Comparison of ENCODE assay signal across 10 cellular contexts in the genomic region with DNA sequence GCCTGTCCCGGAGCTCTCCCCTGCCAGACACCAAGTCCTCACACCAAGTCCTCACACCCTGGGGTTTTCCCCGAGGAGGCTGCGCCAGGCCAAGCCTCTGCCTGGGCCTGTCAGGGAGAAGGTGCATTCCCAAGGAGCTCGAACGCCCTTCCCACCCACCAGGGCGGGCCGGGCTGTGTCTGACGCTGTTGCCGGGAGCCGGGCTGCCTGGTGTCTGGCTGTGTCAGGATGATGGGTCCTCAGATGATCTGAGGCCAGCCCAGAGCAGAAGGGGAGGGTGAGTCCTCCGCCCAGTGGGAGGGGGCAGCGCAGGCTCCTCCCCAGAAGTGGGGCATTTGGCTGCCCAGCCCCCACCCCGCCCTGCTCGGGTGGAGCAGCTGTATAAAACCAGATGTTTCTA. TPM values are rescaled to one million over a fixed set of nuclear protein-coding genes. Genes with fewer than 3 reads are reported as not detected.
DNase-seq lines count a peak whose midpoint lies in the region; ATAC-seq and TF ChIP-seq lines count a peak whose summit lies in the region.
"Had no signal": no experiment of that assay in that cellular context is flagged by ENCODE, and none has a peak within 500 bp of the region (broad histone marks: within the 10 kb centered on the region; RNA-seq: fewer than 3 reads in every experiment).

No MANE protein-coding gene starts in this region.

- no peak overlapping the region for H4K5ac ChIP-seq in IMR-90 (ENCODE audit: low read depth, low read length)

- H3K79me1 ChIP-seq in IMR-90 (ENCODE audit: low read depth in 1 of 2, low read length in 2 of 2), result no peaks in the 10 kb centered on the region

- no peaks in the 10 kb centered on the region for H3K4me1 ChIP-seq in IMR-90 (ENCODE audit: control insufficient read depth, insufficient read depth, low read length)
- no peaks in the 10 kb centered on the region for H3K4me1 ChIP-seq in colonic mucosa
- peaks cover 43% of the 10 kb centered on the region for H3K4me1 ChIP-seq in suprapubic skin

- BruUV-seq in IMR-90 (replicated peaks; lab: Mats Ljungman, UMichigan), result no TSS peak

- H2BK5ac ChIP-seq in IMR-90 (ENCODE audit: low read depth, low read length, poor library complexity, severe bottlenecking), result no peak overlapping the region

- H3K27me3 ChIP-seq in IMR-90 (ENCODE audit: control insufficient read depth, insufficient read depth, low read length) (peaks cover 31% of the 10 kb centered on the region), colonic mucosa (no peaks in the 10 kb centered on the region), suprapubic skin (peaks cover 53% of the 10 kb centered on the region)

- no peak for TF ChIP-seq POLR2A in IMR-90 (IDR thresholded peaks at IDR 0.05; ENCODE audit: low read depth, low read length)
- no peak for TF ChIP-seq POLR2A in suprapubic skin (IDR thresholded peaks at IDR 0.05)

- DNase-seq in IMR-90 (peak; percentile 41), colonic mucosa (peak; percentile 39), kidney glomerular epithelial cell (lab: John Stamatoyannopoulos, UW) (peak; percentile 39), suprapubic skin (ENCODE audit: low spot score in 2 of 2) (peak; percentile 87 to 90), NCI-H526 treated with DMSO at 0.1 percent for 48 hours (lab: John Stamatoyannopoulos, UW) (no peak), COLO668 (lab: John Stamatoyannopoulos, UW; ENCODE audit: unreplicated experiment) (no peak)
- no peak for DNase-seq in activated CD4-positive, CD25-positive, alpha-beta regulatory T cell (lab: John Stamatoyannopoulos, UW)
- DNase-seq: immature natural killer cell had no signal

- no peak overlapping the region for H2BK15ac ChIP-seq in IMR-90 (ENCODE audit: low read depth, low read length)

- no peak overlapping the region for H3K4me3 ChIP-seq in IMR-90 (ENCODE audit: insufficient read depth, low read depth, low read length)
- H3K4me3 ChIP-seq in colonic mucosa, result no peak overlapping the region
- no peak overlapping the region for H3K4me3 ChIP-seq in suprapubic skin

- H3K9me3 ChIP-seq in IMR-90 (ENCODE audit: control insufficient read depth, insufficient read depth, low read length) (0 out of 2 replicates have a peak, but pooled peaks cover 3% of the 10 kb centered on the region), colonic mucosa (no peaks in the 10 kb centered on the region), suprapubic skin (no peaks in the 10 kb centered on the region)

- H3K23ac ChIP-seq in IMR-90 (ENCODE audit: low read depth, low read length), result no peak overlapping the region

- peak; percentile 89 for ATAC-seq in IMR-90 (ENCODE audit: low read depth)
- no peak for ATAC-seq in HG02623 (IDR thresholded peaks at IDR 0.05; ENCODE audit: unreplicated experiment)

- no peak overlapping the region for H3K18ac ChIP-seq in IMR-90 (ENCODE audit: low read depth, low read length)

- H3K27ac ChIP-seq in IMR-90 (ENCODE audit: insufficient read depth, low read length), result no peak overlapping the region
- H3K27ac ChIP-seq in colonic mucosa, result no peak overlapping the region
- peak overlapping the region; percentile 30 for H3K27ac ChIP-seq in suprapubic skin

- TF ChIP-seq RAD21 in IMR-90 (IDR thresholded peaks at IDR 0.05; ENCODE audit: low read length), result no peak

- dilution Hi-C loops in IMR-90 (cut with HindIII; ENCODE audit: low sequenced_read_pairs, unreplicated experiment), result no loop called here

- in situ Hi-C loops in IMR-90 (cut with MboI; ENCODE audit: low sequenced_read_pairs), result no loop called here

- H2BK120ac ChIP-seq in IMR-90 (ENCODE audit: low read depth, low read length), result no peak overlapping the region

- no peak overlapping the region for H3K9ac ChIP-seq in IMR-90 (ENCODE audit: low read depth, low read length)
- H3K9ac ChIP-seq in colonic mucosa (ENCODE audit: low read depth in 2 of 2, low read length in 2 of 2), result no peak overlapping the region

- H4K20me1 ChIP-seq in IMR-90 (ENCODE audit: insufficient read depth, low read length), result no peaks in the 10 kb centered on the region

- TF ChIP-seq CTCF in IMR-90 (conservative IDR thresholded peaks at IDR 0.05; ENCODE audit: low read depth, low read length), result no peak
- TF ChIP-seq CTCF in colonic mucosa (IDR thresholded peaks at IDR 0.05), result no peak
- TF ChIP-seq CTCF in suprapubic skin (IDR thresholded peaks at IDR 0.05), result no peak

- no peak overlapping the region for H4K91ac ChIP-seq in IMR-90 (ENCODE audit: insufficient read depth, low read depth, low read length)

- CTCF ChIA-PET in IMR-90 (lab: Yijun Ruan, JAX), result interaction anchor here (0.6 to 1.0 kb wide), 2 partner anchors 12 to 123 kb away, joined by 3 to 5 read pairs; no protein-coding TSS in a partner anchor

- H3K36me3 ChIP-seq in IMR-90 (ENCODE audit: control insufficient read depth, insufficient read depth, low read length) (no peaks in the 10 kb centered on the region), colonic mucosa (no peaks in the 10 kb centered on the region), suprapubic skin (no peaks in the 10 kb centered on the region)

- H3K14ac ChIP-seq in IMR-90 (replicated peaks; ENCODE audit: low read depth, low read length), result no peak overlapping the region

- TF ChIP-seq EP300 in suprapubic skin (IDR thresholded peaks at IDR 0.05), result no peak

- POLR2A ChIA-PET in IMR-90 (lab: Charles Lee; ENCODE audit: unreplicated experiment), result no interaction called here

- no peak overlapping the region for H2AK5ac ChIP-seq in IMR-90 (ENCODE audit: low read depth, low read length)

- H3K9me1 ChIP-seq in IMR-90 (ENCODE audit: insufficient read depth, low read length), result no peaks in the 10 kb centered on the region

- H4K8ac ChIP-seq in IMR-90 (ENCODE audit: low read depth in 2 of 2, low read length in 2 of 2), result no peak overlapping the region

- H3K4ac ChIP-seq in IMR-90 (ENCODE audit: low read depth, low read length), result no peak overlapping the region

- H3K56ac ChIP-seq in IMR-90 (ENCODE audit: extremely low read depth, insufficient read depth, low read length), result no peak overlapping the region

- intact Hi-C loops in IMR-90 (cut with micrococcal nuclease) (no loop called here), colonic mucosa (cut with DNase I) (no loop called here)

- no peak overlapping the region for H2BK20ac ChIP-seq in IMR-90 (ENCODE audit: low read depth, low read length)

- H2AK9ac ChIP-seq in IMR-90 (replicated peaks; ENCODE audit: low read depth, low read length, poor library complexity), result no peak overlapping the region

- no CpG with 5 or more reads among the region's 14 CpGs for WGBS in IMR-90 (ENCODE audit: extremely low coverage in 2 of 2, insufficient read length in 1 of 2), 2 experiments
- WGBS in suprapubic skin, result 17% methylated on average over 14 of the region's 14 CpGs

- no peak overlapping the region for H3K4me2 ChIP-seq in IMR-90 (ENCODE audit: low read depth, low read length)

- H2AFZ ChIP-seq in IMR-90 (replicated peaks; ENCODE audit: low read length, poor library complexity), result no peak overlapping the region

TF ChIP-seq in IMR-90, 13 proteins besides CTCF, POLR2A, EP300 and RAD21:
- TF ChIP-seq MXI1 (IDR thresholded peaks at IDR 0.05; ENCODE audit: borderline replicate concordance, low read depth, low read length) (no peak), FOS (IDR thresholded peaks at IDR 0.05; ENCODE audit: low read depth, low read length) (no peak), MAZ (IDR thresholded peaks at IDR 0.05; ENCODE audit: borderline replicate concordance, low read depth, low read length) (no peak), CHD1 (IDR thresholded peaks at IDR 0.05; ENCODE audit: low read depth, low read length) (no peak), RFX5 (IDR thresholded peaks at IDR 0.05; ENCODE audit: low read depth, low read length) (peak; percentile 21; the same call in 1 of the 2 replicates)

RNA-seq across cellular contexts. Expression of a gene that starts 2.3 kb away (rescaled TPM):
- total RNA-seq in IMR-90 (2012; rRNA removed) (not detected in 2 replicates), colonic mucosa (under 1 TPM in 1 of 2 donors, not detected in 1; 0.40 TPM), suprapubic skin (1 to 10 TPM in 3 of 4 donors, not detected in 1; 2.2 to 9.8 (median 4.4) TPM)
- polyA plus RNA-seq in IMR-90 (2012; rRNA removed), result not detected in 2 replicates
- polyA plus RNA-seq in IMR-90 (2012; cell fraction: cytosol; rRNA removed), result not detected in 2 replicates
- polyA plus RNA-seq in IMR-90 (2012; cell fraction: nucleus; rRNA removed; ENCODE audit: low replicate concordance), result not detected in 2 replicates
- total RNA-seq: T-helper 1 cell treated with Interleukin-12 subunit alpha and Interleukin-12 subunit beta and Interleukin-4 antibody, amounts not matched to agents 30 ng/mL and 1 ng/mL, for 36 hours had no signal
- polyA plus RNA-seq: immature natural killer cell had no signal

RNA-seq across cellular contexts. Expression of a gene that starts 25.6 kb away (rescaled TPM):
- total RNA-seq in IMR-90 (2012; rRNA removed), result not detected in 2 replicates
- not detected in 2 replicates for polyA plus RNA-seq in IMR-90 (2012; rRNA removed)
- not detected in 2 replicates for polyA plus RNA-seq in IMR-90 (2012; cell fraction: cytosol; rRNA removed)
- not detected in 2 replicates for polyA plus RNA-seq in IMR-90 (2012; cell fraction: nucleus; rRNA removed; ENCODE audit: low replicate concordance)
- total RNA-seq in colonic mucosa, result 1 to 10 TPM in 1 of 2 donors, under 1 TPM in 1; 0.69 to 2.5 TPM
- total RNA-seq in suprapubic skin, result 1 to 10 TPM in 2 of 4 donors, under 1 TPM in 2; 0.60 to 1.7 (median 1.0) TPM
- total RNA-seq: T-helper 1 cell treated with Interleukin-12 subunit alpha and Interleukin-12 subunit beta and Interleukin-4 antibody, amounts not matched to agents 30 ng/mL and 1 ng/mL, for 36 hours had no signal

RNA-seq across cellular contexts. Expression of a gene that starts 32.9 kb away (rescaled TPM):
- total RNA-seq in IMR-90 (2012; rRNA removed) (1.3 and 1.7 TPM in 2 replicates), colonic mucosa (1 to 10 TPM; 3.0 to 4.3 TPM), suprapubic skin (10 to 100 TPM in 1 of 4 donors, 1 to 10 TPM in 3; 3.1 to 23.2 (median 7.8) TPM)
- 10.5 and 13.6 TPM in 2 replicates for polyA plus RNA-seq in IMR-90 (2012; rRNA removed)
- polyA plus RNA-seq in IMR-90 (2012; cell fraction: cytosol; rRNA removed), result 4.0 and 8.1 TPM in 2 replicates
- polyA plus RNA-seq in IMR-90 (2012; cell fraction: nucleus; rRNA removed; ENCODE audit: low replicate concordance), result 92.7 and 118 TPM in 2 replicates

RNA-seq across cellular contexts. Expression of a gene that starts 34.9 kb away (rescaled TPM):
- total RNA-seq in IMR-90 (2012; rRNA removed) (not detected in 2 replicates), colonic mucosa (1 to 10 TPM in 1 of 2 donors, under 1 TPM in 1; 0.47 to 1.1 TPM), suprapubic skin (under 1 TPM in 1 of 4 donors, not detected in 3; 0.34 TPM)
- polyA plus RNA-seq in IMR-90 (2012; rRNA removed), result not detected in 2 replicates
- not detected in 2 replicates for polyA plus RNA-seq in IMR-90 (2012; cell fraction: cytosol; rRNA removed)
- polyA plus RNA-seq in IMR-90 (2012; cell fraction: nucleus; rRNA removed; ENCODE audit: low replicate concordance), result not detected in 2 replicates
- total RNA-seq: T-helper 1 cell treated with Interleukin-12 subunit alpha and Interleukin-12 subunit beta and Interleukin-4 antibody, amounts not matched to agents 30 ng/mL and 1 ng/mL, for 36 hours had no signal
- polyA plus RNA-seq: immature natural killer cell had no signal

Comparison
In these comparisons a context has a peak if more than half of its experiments do, and no peak if none do; other contexts are left out.
1. DNase-seq: peak in IMR-90 (single experiment), colonic mucosa (single experiment), kidney glomerular epithelial cell (single experiment) and suprapubic skin (2 of 2); none in NCI-H526 treated with DMSO at 0.1 percent for 48 hours (single experiment), COLO668 (single experiment) and activated CD4-positive, CD25-positive, alpha-beta regulatory T cell (0 of 4).